Comparison of ENCODE assay signal across 2 cellular contexts in genomic region chr3:14144423-14145075, GRCh38.
A peak's percentile ranks its signal among the peaks of the same experiment; 100 is the strongest.
TF ChIP-seq lines count a peak whose summit lies in the region.

No MANE protein-coding gene starts in this region.

TF ChIP-seq in HEK293, 187 proteins besides CTCF, POLR2A, EP300 and RAD21 (continued from another document):
- TF ChIP-seq ZNF561 (tag by site-specific recombination; IDR thresholded peaks at IDR 0.05; ENCODE audit: borderline replicate concordance): no peak; the same call in 1 of the 2 replicates
- no peak for TF ChIP-seq ZNF433 (tag by site-specific recombination; IDR thresholded peaks at IDR 0.05; ENCODE audit: low read depth)
- TF ChIP-seq KLF17 (tag by site-specific recombination; IDR thresholded peaks at IDR 0.05): 0 out of 2 replicates have a peak, but pooled peaks have one; percentile 68
- no peak; the same call in 1 of the 2 replicates for TF ChIP-seq TRIM28 (IDR thresholded peaks at IDR 0.05; ENCODE audit: borderline replicate concordance, low read length)
- no peak for TF ChIP-seq ZNF544 (tag by site-specific recombination; IDR thresholded peaks at IDR 0.05)
- TF ChIP-seq ZNF311 (tag by site-specific recombination; IDR thresholded peaks at IDR 0.05; ENCODE audit: borderline replicate concordance): no peak
- TF ChIP-seq ZBTB8A (tag by site-specific recombination; IDR thresholded peaks at IDR 0.05): peak; percentile 26; the same call in 1 of the 2 replicates
- TF ChIP-seq ZNF488 (tag by site-specific recombination; IDR thresholded peaks at IDR 0.05): no peak
- no peak for TF ChIP-seq ZNF670 (tag by site-specific recombination; IDR thresholded peaks at IDR 0.05; ENCODE audit: low read depth)
- no peak for TF ChIP-seq EGR2 (tag by site-specific recombination; IDR thresholded peaks at IDR 0.05; ENCODE audit: low read depth)
- TF ChIP-seq ZSCAN23 (tag by site-specific recombination; IDR thresholded peaks at IDR 0.05): no peak
- TF ChIP-seq ZNF221 (tag by site-specific recombination; IDR thresholded peaks at IDR 0.05; ENCODE audit: borderline replicate concordance): no peak
- TF ChIP-seq SETDB1 (IDR thresholded peaks at IDR 0.05; ENCODE audit: insufficient read length, low read length): no peak
- no peak for TF ChIP-seq ZNF416 (tag by site-specific recombination; IDR thresholded peaks at IDR 0.05)
- TF ChIP-seq ZNF639 (tag by site-specific recombination; IDR thresholded peaks at IDR 0.05): no peak
- TF ChIP-seq PRDM1 (tag by site-specific recombination; IDR thresholded peaks at IDR 0.05): peak; percentile 86
- no peak for TF ChIP-seq ZNF302 (tag by site-specific recombination; IDR thresholded peaks at IDR 0.05; ENCODE audit: low read depth)
- TF ChIP-seq BCL11B (tag by site-specific recombination; IDR thresholded peaks at IDR 0.05; ENCODE audit: low read depth): no peak; the same call in 1 of the 2 replicates
- peak; percentile 19; the same call in 1 of the 2 replicates for TF ChIP-seq ZIC2 (tag by site-specific recombination; IDR thresholded peaks at IDR 0.05)
- TF ChIP-seq, protein P1, sequence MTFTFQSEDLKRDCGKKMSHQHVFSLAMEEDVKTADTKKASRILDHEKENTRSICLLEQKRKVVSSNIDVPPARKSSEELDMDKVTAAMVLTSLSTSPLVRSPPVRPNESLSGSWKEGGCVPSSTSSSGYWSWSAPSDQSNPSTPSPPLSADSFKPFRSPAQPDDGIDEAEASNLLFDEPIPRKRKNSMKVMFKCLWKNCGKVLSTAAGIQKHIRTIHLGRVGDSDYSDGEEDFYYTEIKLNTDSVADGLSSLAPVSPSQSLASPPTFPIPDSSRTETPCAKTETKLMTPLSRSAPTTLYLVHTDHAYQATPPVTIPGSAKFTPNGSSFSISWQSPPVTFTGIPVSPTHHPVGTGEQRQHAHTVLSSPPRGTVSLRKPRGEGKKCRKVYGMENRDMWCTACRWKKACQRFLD (tag by site-specific recombination; IDR thresholded peaks at IDR 0.05): no peak
- no peak for TF ChIP-seq SP2 (tag by site-specific recombination; IDR thresholded peaks at IDR 0.05)
- TF ChIP-seq BCL11A (tag by site-specific recombination; IDR thresholded peaks at IDR 0.05; ENCODE audit: low read depth): no peak
- TF ChIP-seq ZXDB (tag by site-specific recombination; IDR thresholded peaks at IDR 0.05): peak; percentile 61; the same call in 1 of the 2 replicates
- no peak for TF ChIP-seq ZNF223 (tag by site-specific recombination; IDR thresholded peaks at IDR 0.05)
- no peak for TF ChIP-seq ZNF324 (tag by site-specific recombination; IDR thresholded peaks at IDR 0.05)
- no peak for TF ChIP-seq ZNF530 (tag by site-specific recombination; IDR thresholded peaks at IDR 0.05; ENCODE audit: low read depth)
- no peak for TF ChIP-seq ZNF48 (tag by site-specific recombination; IDR thresholded peaks at IDR 0.05)

TF ChIP-seq in K562, 482 proteins besides CTCF, POLR2A, EP300 and RAD21 (continued from another document and continues in another):
- TF ChIP-seq TEAD1 (CRISPR knock-in tag; IDR thresholded peaks at IDR 0.05) (peak in 1 of 2 experiments; percentile 48; a peak in 1 of 4 replicates), KDM5B (IDR thresholded peaks at IDR 0.05; ENCODE audit: insufficient replicate concordance, low read depth, low read length) (no peak), NFATC3 (IDR thresholded peaks at IDR 0.05) (no peak), RB1 (IDR thresholded peaks at IDR 0.05; ENCODE audit: low read depth) (no peak), HNRNPK (IDR thresholded peaks at IDR 0.05; ENCODE audit: low read depth, low read length, poor library complexity, severe bottlenecking) (no peak), ZC3H8 (IDR thresholded peaks at IDR 0.05) (no peak), CBFA2T2 (conservative IDR thresholded peaks at IDR 0.05) (no peak), SNAPC5 (CRISPR knock-in tag; IDR thresholded peaks at IDR 0.05) (no peak), MTA2 (IDR thresholded peaks at IDR 0.05; ENCODE audit: low read depth) (no peak), HMG20A (CRISPR knock-in tag; conservative IDR thresholded peaks at IDR 0.05) (no peak), ZNF384 (IDR thresholded peaks at IDR 0.05; ENCODE audit: low read depth, low read length) (peak; percentile 27; the same call in 1 of the 2 replicates), ZBTB12 (CRISPR knock-in tag; IDR thresholded peaks at IDR 0.05) (no peak), MAZ (CRISPR knock-in tag; conservative IDR thresholded peaks at IDR 0.05 in 1 of 2, IDR thresholded peaks at IDR 0.05 in 1 of 2) (no peak), NR2C1 (IDR thresholded peaks at IDR 0.05) (no peak), NR2C1 (tag; IDR thresholded peaks at IDR 0.05) (no peak), LCOR (CRISPR knock-in tag; IDR thresholded peaks at IDR 0.05) (no peak), FOXK2 (conservative IDR thresholded peaks at IDR 0.05 in 1 of 2, IDR thresholded peaks at IDR 0.05 in 1 of 2; ENCODE audit: low read depth in 2 of 2) (0 out of 4 replicates have a peak, but pooled peaks of 1 of the 2 experiments have one; percentile 19), ELF2 (CRISPR knock-in tag; IDR thresholded peaks at IDR 0.05) (no peak), JUND (IDR thresholded peaks at IDR 0.05; ENCODE audit: borderline replicate concordance, low read depth, low read length) (peak; percentile 98), JUND (tag; IDR thresholded peaks at IDR 0.05; ENCODE audit: borderline replicate concordance, low read depth, low read length) (peak; percentile 96), TSC22D4 (tag; IDR thresholded peaks at IDR 0.05) (no peak), PTRF (tag; IDR thresholded peaks at IDR 0.05) (no peak), VEZF1 (CRISPR knock-in tag; IDR thresholded peaks at IDR 0.05) (0 out of 2 replicates have a peak, but pooled peaks have one; percentile 31), GABPB1 (CRISPR knock-in tag; IDR thresholded peaks at IDR 0.05) (no peak), ZNF398 (CRISPR knock-in tag; IDR thresholded peaks at IDR 0.05) (no peak), ZSCAN29 (IDR thresholded peaks at IDR 0.05) (no peak), TAF1 (IDR thresholded peaks at IDR 0.05; ENCODE audit: control insufficient read depth, extremely low read depth, insufficient read depth, low read length, severe bottlenecking) (no peak), CREB1 (IDR thresholded peaks at IDR 0.05) (no peak), CREB1 (CRISPR knock-in tag; IDR thresholded peaks at IDR 0.05) (no peak), SRSF1 (IDR thresholded peaks at IDR 0.05; ENCODE audit: low read depth, low read length) (no peak), HMGN3 (IDR thresholded peaks at IDR 0.05; ENCODE audit: borderline replicate concordance, extremely low read depth, insufficient read length, low read depth, low read length) (peak; percentile 17), RBM34 (IDR thresholded peaks at IDR 0.05; ENCODE audit: borderline replicate concordance, insufficient read depth, low read length) (no peak), ASH1L (IDR thresholded peaks at IDR 0.05; ENCODE audit: borderline replicate concordance, low read depth, partially characterized antibody) (no peak), GATA2 (CRISPR knock-in tag; IDR thresholded peaks at IDR 0.05) (peak; percentile 54), SREBF2 (CRISPR knock-in tag; IDR thresholded peaks at IDR 0.05) (no peak), HNRNPH1 (optimal IDR thresholded peaks at IDR 0.05; ENCODE audit: low read depth, low read length) (no peak), NCOA6 (IDR thresholded peaks at IDR 0.05) (no peak), ZNF780A (CRISPR knock-in tag; IDR thresholded peaks at IDR 0.05) (no peak), STAT5A (IDR thresholded peaks at IDR 0.05; ENCODE audit: borderline replicate concordance, low read length) (no peak)
- TF ChIP-seq, protein P2, sequence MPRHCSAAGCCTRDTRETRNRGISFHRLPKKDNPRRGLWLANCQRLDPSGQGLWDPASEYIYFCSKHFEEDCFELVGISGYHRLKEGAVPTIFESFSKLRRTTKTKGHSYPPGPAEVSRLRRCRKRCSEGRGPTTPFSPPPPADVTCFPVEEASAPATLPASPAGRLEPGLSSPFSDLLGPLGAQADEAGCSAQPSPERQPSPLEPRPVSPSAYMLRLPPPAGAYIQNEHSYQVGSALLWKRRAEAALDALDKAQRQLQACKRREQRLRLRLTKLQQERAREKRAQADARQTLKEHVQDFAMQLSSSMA (CRISPR knock-in tag; IDR thresholded peaks at IDR 0.05): no peak
- TF ChIP-seq, protein P3, sequence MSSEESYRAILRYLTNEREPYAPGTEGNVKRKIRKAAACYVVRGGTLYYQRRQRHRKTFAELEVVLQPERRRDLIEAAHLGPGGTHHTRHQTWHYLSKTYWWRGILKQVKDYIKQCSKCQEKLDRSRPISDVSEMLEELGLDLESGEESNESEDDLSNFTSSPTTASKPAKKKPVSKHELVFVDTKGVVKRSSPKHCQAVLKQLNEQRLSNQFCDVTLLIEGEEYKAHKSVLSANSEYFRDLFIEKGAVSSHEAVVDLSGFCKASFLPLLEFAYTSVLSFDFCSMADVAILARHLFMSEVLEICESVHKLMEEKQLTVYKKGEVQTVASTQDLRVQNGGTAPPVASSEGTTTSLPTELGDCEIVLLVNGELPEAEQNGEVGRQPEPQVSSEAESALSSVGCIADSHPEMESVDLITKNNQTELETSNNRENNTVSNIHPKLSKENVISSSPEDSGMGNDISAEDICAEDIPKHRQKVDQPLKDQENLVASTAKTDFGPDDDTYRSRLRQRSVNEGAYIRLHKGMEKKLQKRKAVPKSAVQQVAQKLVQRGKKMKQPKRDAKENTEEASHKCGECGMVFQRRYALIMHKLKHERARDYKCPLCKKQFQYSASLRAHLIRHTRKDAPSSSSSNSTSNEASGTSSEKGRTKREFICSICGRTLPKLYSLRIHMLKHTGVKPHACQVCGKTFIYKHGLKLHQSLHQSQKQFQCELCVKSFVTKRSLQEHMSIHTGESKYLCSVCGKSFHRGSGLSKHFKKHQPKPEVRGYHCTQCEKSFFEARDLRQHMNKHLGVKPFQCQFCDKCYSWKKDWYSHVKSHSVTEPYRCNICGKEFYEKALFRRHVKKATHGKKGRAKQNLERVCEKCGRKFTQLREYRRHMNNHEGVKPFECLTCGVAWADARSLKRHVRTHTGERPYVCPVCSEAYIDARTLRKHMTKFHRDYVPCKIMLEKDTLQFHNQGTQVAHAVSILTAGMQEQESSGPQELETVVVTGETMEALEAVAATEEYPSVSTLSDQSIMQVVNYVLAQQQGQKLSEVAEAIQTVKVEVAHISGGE (CRISPR knock-in tag; IDR thresholded peaks at IDR 0.05): no peak
- TF ChIP-seq, protein P4, sequence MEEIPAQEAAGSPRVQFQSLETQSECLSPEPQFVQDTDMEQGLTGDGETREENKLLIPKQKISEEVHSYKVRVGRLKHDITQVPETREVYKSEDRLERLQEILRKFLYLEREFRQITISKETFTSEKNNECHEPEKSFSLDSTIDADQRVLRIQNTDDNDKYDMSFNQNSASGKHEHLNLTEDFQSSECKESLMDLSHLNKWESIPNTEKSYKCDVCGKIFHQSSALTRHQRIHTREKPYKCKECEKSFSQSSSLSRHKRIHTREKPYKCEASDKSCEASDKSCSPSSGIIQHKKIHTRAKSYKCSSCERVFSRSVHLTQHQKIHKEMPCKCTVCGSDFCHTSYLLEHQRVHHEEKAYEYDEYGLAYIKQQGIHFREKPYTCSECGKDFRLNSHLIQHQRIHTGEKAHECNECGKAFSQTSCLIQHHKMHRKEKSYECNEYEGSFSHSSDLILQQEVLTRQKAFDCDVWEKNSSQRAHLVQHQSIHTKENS (CRISPR knock-in tag; IDR thresholded peaks at IDR 0.05): no peak
- TF ChIP-seq, protein P5, sequence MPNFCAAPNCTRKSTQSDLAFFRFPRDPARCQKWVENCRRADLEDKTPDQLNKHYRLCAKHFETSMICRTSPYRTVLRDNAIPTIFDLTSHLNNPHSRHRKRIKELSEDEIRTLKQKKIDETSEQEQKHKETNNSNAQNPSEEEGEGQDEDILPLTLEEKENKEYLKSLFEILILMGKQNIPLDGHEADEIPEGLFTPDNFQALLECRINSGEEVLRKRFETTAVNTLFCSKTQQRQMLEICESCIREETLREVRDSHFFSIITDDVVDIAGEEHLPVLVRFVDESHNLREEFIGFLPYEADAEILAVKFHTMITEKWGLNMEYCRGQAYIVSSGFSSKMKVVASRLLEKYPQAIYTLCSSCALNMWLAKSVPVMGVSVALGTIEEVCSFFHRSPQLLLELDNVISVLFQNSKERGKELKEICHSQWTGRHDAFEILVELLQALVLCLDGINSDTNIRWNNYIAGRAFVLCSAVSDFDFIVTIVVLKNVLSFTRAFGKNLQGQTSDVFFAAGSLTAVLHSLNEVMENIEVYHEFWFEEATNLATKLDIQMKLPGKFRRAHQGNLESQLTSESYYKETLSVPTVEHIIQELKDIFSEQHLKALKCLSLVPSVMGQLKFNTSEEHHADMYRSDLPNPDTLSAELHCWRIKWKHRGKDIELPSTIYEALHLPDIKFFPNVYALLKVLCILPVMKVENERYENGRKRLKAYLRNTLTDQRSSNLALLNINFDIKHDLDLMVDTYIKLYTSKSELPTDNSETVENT (CRISPR knock-in tag; IDR thresholded peaks at IDR 0.05): no peak
